In genomic region chr14:93133476-93133875, GRCh38 we compare ENCODE assay signal across 13 cellular contexts. TPM values are rescaled to one million over a fixed set of nuclear protein-coding genes. Genes with fewer than 3 reads are reported as not detected.
DNase-seq lines count a peak whose midpoint lies in the region; ATAC-seq, FAIRE-seq and TF ChIP-seq lines count a peak whose summit lies in the region.
"Had no signal": no experiment of that assay in that cellular context is flagged by ENCODE, and none has a peak within 500 bp of the region (broad histone marks: within the 10 kb centered on the region; RNA-seq: fewer than 3 reads in every experiment).

No MANE protein-coding gene starts in this region.

- DNase-seq in H54 (ENCODE audit: insufficient read length, low spot score) (no peak), SKM-1 treated with dmso at 0.1 percent for 144 hours (lab: John Stamatoyannopoulos, UW; ENCODE audit: unreplicated experiment) (peak; percentile 21), foreskin keratinocyte (peak in 1 of 2 donors; percentile 41), islet precursor cell (no peak), NK-92 (lab: John Stamatoyannopoulos, UW; ENCODE audit: unreplicated experiment) (no peak)
- DNase-seq: activated naive CD4-positive, alpha-beta T cell treated with anti-CD3 and anti-CD28 coated beads, Interleukin-2, amount 10 ng/mL, durations not matched to agents 7 days and 5 days; left cardiac atrium; NCI-H2081 treated with DMSO at 0.1 percent for 48 hours; stimulated activated CD4-positive, alpha-beta T cell treated with anti-CD3 and anti-CD28 coated beads, Interleukin-12 subunit alpha, Interleukin-12 subunit beta, amount 100 ng/mL, for 4 hours had no signal

- H3K27ac ChIP-seq in 22Rv1 (peak overlapping the region; percentile 93; the same call in 1 of the 2 replicates), foreskin keratinocyte (no peak overlapping the region)

- TF ChIP-seq CTCF in 22Rv1 (IDR thresholded peaks at IDR 0.05), result no peak
- no peak for TF ChIP-seq CTCF in foreskin keratinocyte (conservative IDR thresholded peaks at IDR 0.05)

- TF ChIP-seq POLR2A in H54 (IDR thresholded peaks at IDR 0.05; ENCODE audit: low read depth, low read length), result no peak

- peaks cover 3% of the 10 kb centered on the region for H3K27me3 ChIP-seq in foreskin keratinocyte

- H3K4me1 ChIP-seq in foreskin keratinocyte, result no peaks in the 10 kb centered on the region

- peak; percentile 14 for ATAC-seq in foreskin keratinocyte
- ATAC-seq in activated CD4-positive, CD25-positive, alpha-beta regulatory T cell treated with anti-CD3 and anti-CD28 coated beads, Interleukin-2, amount 50 U/mL, for 24 hours, result no peak
- ATAC-seq in HG03571 (IDR thresholded peaks at IDR 0.05; ENCODE audit: unreplicated experiment), result no peak

- peak; percentile 82 for FAIRE-seq in H54 (lab: Jason Lieb, UNC)
- FAIRE-seq: GM18507 had no signal

RNA-seq across cellular contexts. Expression of gene ITPK1, which starts 17.8 kb away (rescaled TPM):
- total RNA-seq in foreskin keratinocyte, result 77.9 and 94.3 TPM in 2 replicates
- 55.4 and 75.3 TPM in 2 replicates for polyA plus RNA-seq in foreskin keratinocyte

RNA-seq across cellular contexts. Expression of gene MOAP1, which starts 51.2 kb away (rescaled TPM):
- 7.4 and 8.2 TPM in 2 replicates for total RNA-seq in foreskin keratinocyte
- 5.6 and 5.7 TPM in 2 replicates for polyA plus RNA-seq in foreskin keratinocyte

RNA-seq across cellular contexts. Expression of gene LYSET, which starts 51.6 kb away (rescaled TPM):
- 17.1 TPM in 2 replicates for total RNA-seq in foreskin keratinocyte
- 20.7 and 23.3 TPM in 2 replicates for polyA plus RNA-seq in foreskin keratinocyte
